In the genomic region with DNA sequence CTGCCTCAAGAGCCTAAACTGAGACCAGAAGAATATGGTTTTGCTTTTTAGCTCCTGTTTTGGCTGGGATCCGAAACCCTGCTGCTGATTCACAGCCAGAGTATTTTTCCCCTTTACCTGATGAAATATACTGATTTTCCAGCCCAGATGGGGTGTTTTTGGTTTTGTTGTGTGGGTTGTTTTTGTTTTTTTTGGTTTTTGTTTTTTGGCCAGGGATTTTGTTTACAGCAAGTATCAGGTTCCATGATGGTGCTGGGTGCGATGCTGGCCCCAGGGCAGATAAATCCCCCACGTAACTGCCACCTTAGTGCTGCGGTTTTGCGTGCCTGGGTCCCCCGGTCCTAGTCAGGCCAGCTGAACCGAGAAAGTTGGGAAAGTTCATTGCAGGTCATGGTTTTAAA, we compare ENCODE assay signal across 8 cellular contexts.
DNase-seq lines count a peak whose midpoint lies in the region; ATAC-seq and TF ChIP-seq lines count a peak whose summit lies in the region.

No MANE protein-coding gene starts in this region.

- TF ChIP-seq CTCF in transverse colon (IDR thresholded peaks at IDR 0.05) = no peak

- peak overlapping the region; percentile 61 for H3K9ac ChIP-seq in mucosa of stomach (ENCODE audit: low read length)

- DNase-seq in NCI-H2196 (lab: John Stamatoyannopoulos, UW; ENCODE audit: unreplicated experiment) (peak; percentile 36), NCI-H2196 treated with DMSO at 0.1 percent for 48 hours (lab: John Stamatoyannopoulos, UW; ENCODE audit: unreplicated experiment) (no peak), cerebellar cortex (ENCODE audit: low spot score) (peak; percentile 81), transverse colon (no peak), HuH-7 (ENCODE audit: low spot score) (no peak), mucosa of gallbladder (ENCODE audit: low spot score) (no peak)
- no peak for DNase-seq in activated T-cell treated with anti-CD3 and anti-CD28 coated beads, Interleukin-2, amount 50 U/mL, for 72 hours

- no peaks in the 10 kb centered on the region for H3K9me3 Mint-ChIP-seq in activated T-cell treated with anti-CD3 and anti-CD28 coated beads, Interleukin-2, amount 50 U/mL, for 72 hours

- 14 to 30% methylated on average over 2 to 7 of the region's 7 CpGs for WGBS in transverse colon (ENCODE audit: low coverage in 1 of 2), 2 donors

- peaks cover 41% of the 10 kb centered on the region for H3K27me3 ChIP-seq in mucosa of stomach (ENCODE audit: control insufficient read depth, insufficient read depth, low read length)
- no peaks in the 10 kb centered on the region for H3K27me3 ChIP-seq in transverse colon

- no peak for TF ChIP-seq POLR2A in transverse colon (IDR thresholded peaks at IDR 0.05)

- H3K4me3 Mint-ChIP-seq in activated T-cell treated with anti-CD3 and anti-CD28 coated beads, Interleukin-2, amount 50 U/mL, for 72 hours = no peak overlapping the region

- no peaks in the 10 kb centered on the region for H3K9me3 ChIP-seq in mucosa of stomach (ENCODE audit: control insufficient read depth, low read length)
- no peaks in the 10 kb centered on the region for H3K9me3 ChIP-seq in transverse colon

- no peak for ATAC-seq in activated T-cell treated with anti-CD3 and anti-CD28 coated beads, Interleukin-2, amount 50 U/mL, for 72 hours (replicated peaks in 1 of 2)

- peaks cover 2 to 4% of the 10 kb centered on the region in 2 donors for H3K36me3 Mint-ChIP-seq in activated T-cell treated with anti-CD3 and anti-CD28 coated beads, Interleukin-2, amount 50 U/mL, for 72 hours (ENCODE audit: insufficient read depth in 2 of 2)

- no peak overlapping the region for H3K27ac Mint-ChIP-seq in activated T-cell treated with anti-CD3 and anti-CD28 coated beads, Interleukin-2, amount 50 U/mL, for 72 hours

- peak overlapping the region; percentile 94 to 96 (median 96) for H3K27ac ChIP-seq in transverse colon

- in situ Hi-C loops in transverse colon (cut with MboI; ENCODE audit: low pct_ligation_motif_present in 1 of 4, low pct_unique_long_range_greater_than_20kb in 1 of 4, low sequenced_read_pairs in 3 of 4) = no loop called here

- intact Hi-C loops in transverse colon (cut with DNase I; ENCODE audit: low total_unique reads) = loop anchor here (5.0 kb wide), 1 partner anchor 34 kb away; no protein-coding TSS in a partner anchor

- no peak overlapping the region for H3K4me3 ChIP-seq in mucosa of stomach (ENCODE audit: low read length)
- peak overlapping the region in 1 of 4 donors; percentile 10 for H3K4me3 ChIP-seq in transverse colon

- H3K4me1 ChIP-seq in mucosa of stomach (ENCODE audit: control insufficient read depth, insufficient read depth, low read length) = peaks cover 56% of the 10 kb centered on the region
- peaks cover 87 to 95% (median 92%) of the 10 kb centered on the region in 4 donors for H3K4me1 ChIP-seq in transverse colon

- H3K36me3 ChIP-seq in mucosa of stomach (ENCODE audit: control insufficient read depth, insufficient read depth, low read length) (no peaks in the 10 kb centered on the region), transverse colon (no peaks in the 10 kb centered on the region)

- peaks cover 70% of the 10 kb centered on the region for H3K4me1 Mint-ChIP-seq in activated T-cell treated with anti-CD3 and anti-CD28 coated beads, Interleukin-2, amount 50 U/mL, for 72 hours (ENCODE audit: low read depth)

- peak; percentile 12 for TF ChIP-seq EP300 in transverse colon (IDR thresholded peaks at IDR 0.05; ENCODE audit: low read depth)

- H3K27me3 Mint-ChIP-seq in activated T-cell treated with anti-CD3 and anti-CD28 coated beads, Interleukin-2, amount 50 U/mL, for 72 hours (ENCODE audit: low read depth) = no peaks in the 10 kb centered on the region

Comparison
In these comparisons a context has a peak if more than half of its experiments do, and no peak if none do; other contexts are left out.
1. DNase-seq: peak in NCI-H2196 (single experiment) and cerebellar cortex (single experiment); none in NCI-H2196 treated with DMSO at 0.1 percent for 48 hours (single experiment), transverse colon (single experiment), HuH-7 (single experiment), mucosa of gallbladder (single experiment) and activated T-cell treated with anti-CD3 and anti-CD28 coated beads, Interleukin-2, amount 50 U/mL, for 72 hours (0 of 2).